In genomic region chr18:48779462-48779861, GRCh38 we compare ENCODE assay signal across 2 cellular contexts.
TF ChIP-seq lines count a peak whose summit lies in the region.

No MANE protein-coding gene starts in this region.

TF ChIP-seq in SK-N-SH, 30 proteins besides CTCF, POLR2A, EP300 and RAD21 (continued from another document):
- TF ChIP-seq ZBTB33 (IDR thresholded peaks at IDR 0.05; ENCODE audit: borderline replicate concordance, low read depth) (no peak), USF1 (IDR thresholded peaks at IDR 0.05; ENCODE audit: borderline replicate concordance, low read depth) (no peak), GABPA (IDR thresholded peaks at IDR 0.05; ENCODE audit: low read depth) (no peak), TEAD4 (IDR thresholded peaks at IDR 0.05; ENCODE audit: borderline replicate concordance, insufficient read depth) (no peak), EZH2phosphoT487 (IDR thresholded peaks at IDR 0.05; ENCODE audit: borderline replicate concordance, low read depth) (no peak)
TF ChIP-seq in SK-N-SH: peak in this region for 0.

TF ChIP-seq in SK-N-SH treated with all-trans-retinoic acid at 6 μM for 48 hours, 23 proteins besides CTCF, POLR2A, EP300 and RAD21 (continued from another document):
- no peak for TF ChIP-seq ISL1 (CRISPR knock-in tag; IDR thresholded peaks at IDR 0.05)
- no peak for TF ChIP-seq ZNF8 (CRISPR knock-in tag; IDR thresholded peaks at IDR 0.05)
- no peak for TF ChIP-seq GLIS3 (CRISPR knock-in tag; IDR thresholded peaks at IDR 0.05)
TF ChIP-seq in SK-N-SH treated with all-trans-retinoic acid at 6 μM for 48 hours: peak in this region for 0.
